ENCODE assay signal across 8 cellular contexts in genomic region chr1:6343506-6344405, GRCh38. TPM values are rescaled to one million over a fixed set of nuclear protein-coding genes. Genes with fewer than 3 reads are reported as not detected.
DNase-seq lines count a peak whose midpoint lies in the region; ATAC-seq, FAIRE-seq and TF ChIP-seq lines count a peak whose summit lies in the region.

No MANE protein-coding gene starts in this region.

- peak; percentile 61 to 89 (median 65) for DNase-seq in adrenal gland
- peak; percentile 79 for DNase-seq in left ventricle myocardium superior
- DNase-seq in gastrocnemius medialis = peak in 1 of 2 donors; percentile 40

- H3K9me3 ChIP-seq in adrenal gland (replicated peaks in 1 of 3) = no peaks in the 10 kb centered on the region
- no peaks in the 10 kb centered on the region for H3K9me3 ChIP-seq in gastrocnemius medialis

- H2AFZ ChIP-seq in KMS-11 (ENCODE audit: low read depth) = no peak overlapping the region

- in situ Hi-C loops in gastrocnemius medialis (cut with MboI; ENCODE audit: low sequenced_read_pairs in 4 of 4) = loop anchor here in 3 of 4 donors (10.0 kb wide), 2 partner anchors 89 to 99 kb away; partner anchors contain the start of gene HES3 (in 2 of the 3)

- H4K20me1 ChIP-seq in KMS-11 (ENCODE audit: insufficient read depth) = no peaks in the 10 kb centered on the region

- no peaks in the 10 kb centered on the region for H3K36me3 ChIP-seq in KMS-11 (ENCODE audit: insufficient read depth)
- no peaks in the 10 kb centered on the region for H3K36me3 ChIP-seq in adrenal gland (replicated peaks in 1 of 2)
- H3K36me3 ChIP-seq in gastrocnemius medialis = no peaks in the 10 kb centered on the region

- H3K4me1 ChIP-seq in KMS-11 (ENCODE audit: low read depth, poor library complexity, severe bottlenecking) (no peaks in the 10 kb centered on the region), adrenal gland (replicated peaks in 1 of 2) (no peaks in the 10 kb centered on the region), gastrocnemius medialis (no peaks in the 10 kb centered on the region)

- no peaks in the 10 kb centered on the region for H3K79me2 ChIP-seq in KMS-11 (ENCODE audit: insufficient read depth, low read depth)

- H3K27me3 ChIP-seq in KMS-11 (ENCODE audit: insufficient read depth, low read depth) (no peaks in the 10 kb centered on the region), adrenal gland (no peaks in the 10 kb centered on the region), gastrocnemius medialis (no peaks in the 10 kb centered on the region)

- intact Hi-C loops in adrenal gland (cut with DNase I) = loop anchor here in 1 of 2 donors (2.0 to 10.0 kb wide), 2 partner anchors 97 to 289 kb away; no protein-coding TSS in a partner anchor
- intact Hi-C loops in left ventricle myocardium superior (cut with micrococcal nuclease) = loop anchor here (10.0 kb wide), 1 partner anchor 99 kb away; the partner anchor contains the start of gene HES3
- intact Hi-C loops in gastrocnemius medialis (cut with DNase I; ENCODE audit: low total_unique reads) = loop anchor here (1.0 kb wide), 1 partner anchor 97 kb away; no protein-coding TSS in a partner anchor

- H3K27ac ChIP-seq in KMS-11 (no peak overlapping the region), adrenal gland (no peak overlapping the region), gastrocnemius medialis (no peak overlapping the region)

- FAIRE-seq in G401.6 (lab: Jason Lieb, UNC) = peak; percentile 92

- TF ChIP-seq CTCF in KMS-11 (conservative IDR thresholded peaks at IDR 0.05; ENCODE audit: low read depth, low read length) (peak; percentile 87), adrenal gland (IDR thresholded peaks at IDR 0.05) (peak; percentile 64 to 91 (median 86)), gastrocnemius medialis (IDR thresholded peaks at IDR 0.05 in 4 of 5, conservative IDR thresholded peaks at IDR 0.05 in 1 of 5) (peak; percentile 35 to 82 (median 72))

- no peak overlapping the region for H3K9ac ChIP-seq in KMS-11

- 75 to 80% (median 78%) methylated on average over 15 to 17 of the region's 17 CpGs for WGBS in adrenal gland, 4 donors

- TF ChIP-seq POLR2A in adrenal gland (IDR thresholded peaks at IDR 0.05) = no peak
- TF ChIP-seq POLR2A in gastrocnemius medialis (IDR thresholded peaks at IDR 0.05) = no peak

- H3K4me2 ChIP-seq in KMS-11 = no peak overlapping the region

- H3K4me3 ChIP-seq in KMS-11 (IDR thresholded peaks at IDR 0.05; ENCODE audit: insufficient read depth, low read depth, low read length) (no peak overlapping the region), adrenal gland (no peak overlapping the region), gastrocnemius medialis (no peak overlapping the region)

- peak; percentile 96 for ATAC-seq in SK-N-SH treated with all-trans-retinoic acid at 6 μM for 48 hours
- ATAC-seq in left ventricle myocardium superior = peak; percentile 85
- ATAC-seq in gastrocnemius medialis = peak; percentile 61 to 73
- ATAC-seq in HG02759 (IDR thresholded peaks at IDR 0.05; ENCODE audit: unreplicated experiment) = no peak
- no peak for ATAC-seq in GM21360 (IDR thresholded peaks at IDR 0.05; ENCODE audit: unreplicated experiment)

TF ChIP-seq in SK-N-SH treated with all-trans-retinoic acid at 6 μM for 48 hours, 23 proteins besides CTCF, POLR2A, EP300 and RAD21:
- TF ChIP-seq ESRRG (CRISPR knock-in tag; IDR thresholded peaks at IDR 0.05) (no peak), ZNF8 (CRISPR knock-in tag; IDR thresholded peaks at IDR 0.05) (peak; percentile 82)

RNA-seq across cellular contexts. Expression of gene ACOT7, which starts 49.8 kb away (rescaled TPM):
- total RNA-seq in adrenal gland (10 to 100 TPM in 7 of 8 donors, 1 to 10 TPM in 1; 8.4 to 29.4 (median 15.0) TPM), left ventricle myocardium superior (7.8 TPM), gastrocnemius medialis (1 to 10 TPM; 1.3 to 5.8 (median 3.2) TPM)
- polyA plus RNA-seq in adrenal gland = 10 to 100 TPM; 11.3 to 26.6 (median 13.0) TPM

Comparison
In these comparisons a context has a peak if more than half of its experiments do, and no peak if none do; other contexts are left out.
1. ATAC-seq: peak in SK-N-SH treated with all-trans-retinoic acid at 6 μM for 48 hours (single experiment), left ventricle myocardium superior (single experiment) and gastrocnemius medialis (2 of 2); none in HG02759 (single experiment) and GM21360 (single experiment).
2. Peak in every context shown above with its lines, with median percentiles within 50 percentile points of each other: CTCF ChIP-seq.